Comparison of ENCODE assay signal across 8 cellular contexts in genomic region chr19:13212759-13213330, GRCh38.
DNase-seq lines count a peak whose midpoint lies in the region; ATAC-seq and TF ChIP-seq lines count a peak whose summit lies in the region.

No MANE protein-coding gene starts in this region.

- intact Hi-C loops in activated naive CD4-positive, alpha-beta T cell treated with anti-CD3 and anti-CD28 coated beads for 36 hours (cut with micrococcal nuclease): loop anchor here (1.0 to 2.0 kb wide), 2 partner anchors 22 to 49 kb away; no protein-coding TSS in a partner anchor
- intact Hi-C loops in right cardiac atrium (cut with DNase I): no loop called here

- peak in 1 of 2 donors; percentile 23 for ATAC-seq in right cardiac atrium
- no peak for ATAC-seq in HG03097 (IDR thresholded peaks at IDR 0.05; ENCODE audit: low FRiP score, unreplicated experiment)
- ATAC-seq in HG02798 (IDR thresholded peaks at IDR 0.05; ENCODE audit: poor library complexity, unreplicated experiment): no peak

- H3K9me3 Mint-ChIP-seq in activated naive CD4-positive, alpha-beta T cell treated with anti-CD3 and anti-CD28 coated beads for 36 hours: no peaks in the 10 kb centered on the region

- H3K27ac ChIP-seq in C4-2B: no peak overlapping the region
- no peak overlapping the region for H3K27ac ChIP-seq in right cardiac atrium (ENCODE audit: low read length)

- no peaks in the 10 kb centered on the region for H3K9me3 ChIP-seq in right cardiac atrium (ENCODE audit: control insufficient read depth, low read length)

- no peak overlapping the region for H3K4me3 Mint-ChIP-seq in activated naive CD4-positive, alpha-beta T cell treated with anti-CD3 and anti-CD28 coated beads for 36 hours

- H3K4me3 ChIP-seq in right cardiac atrium (ENCODE audit: low read length): no peak overlapping the region

- CTCF ChIA-PET in activated naive CD4-positive, alpha-beta T cell treated with anti-CD3 and anti-CD28 coated beads for 36 hours (lab: Charles Lee): interaction anchor here (0.9 to 2.0 kb wide), 6 partner anchors 10 to 58 kb away, joined by 3 to 9 read pairs (median 3); no protein-coding TSS in a partner anchor

- H3K36me3 Mint-ChIP-seq in activated naive CD4-positive, alpha-beta T cell treated with anti-CD3 and anti-CD28 coated beads for 36 hours (ENCODE audit: low read depth): no peaks in the 10 kb centered on the region

- peak; percentile 86 for TF ChIP-seq CTCF in C4-2B (conservative IDR thresholded peaks at IDR 0.05)

- peaks cover 33% of the 10 kb centered on the region for H3K4me1 Mint-ChIP-seq in activated naive CD4-positive, alpha-beta T cell treated with anti-CD3 and anti-CD28 coated beads for 36 hours (ENCODE audit: low read depth)

- DNase-seq in HK-2 (ENCODE audit: unreplicated experiment) (peak; percentile 45), SKM-1 (lab: John Stamatoyannopoulos, UW; ENCODE audit: unreplicated experiment) (peak; percentile 18), right cardiac atrium (peak; percentile 59 to 73 (median 73))
- peak; percentile 89 for DNase-seq in activated naive CD4-positive, alpha-beta T cell treated with anti-CD3 and anti-CD28 coated beads for 36 hours
- peak; percentile 64 to 67 for DNase-seq in stimulated activated CD4-positive, alpha-beta T cell treated with anti-CD3 and anti-CD28 coated beads, Interleukin-15, amount 100 ng/mL, for 48 hours (ENCODE audit: low read depth in 2 of 2)

- no peaks in the 10 kb centered on the region for H3K4me1 ChIP-seq in right cardiac atrium (ENCODE audit: control insufficient read depth, insufficient read depth, low read length)

- 62% methylated on average over 7 of the region's 7 CpGs for WGBS in right cardiac atrium

- no peaks in the 10 kb centered on the region for H3K27me3 Mint-ChIP-seq in activated naive CD4-positive, alpha-beta T cell treated with anti-CD3 and anti-CD28 coated beads for 36 hours (ENCODE audit: low read depth)

- no peak overlapping the region for H3K27ac Mint-ChIP-seq in activated naive CD4-positive, alpha-beta T cell treated with anti-CD3 and anti-CD28 coated beads for 36 hours

- no peaks in the 10 kb centered on the region for H3K27me3 ChIP-seq in right cardiac atrium (ENCODE audit: control insufficient read depth, insufficient read depth)

Comparison
In these comparisons a context has a peak if more than half of its experiments do, and no peak if none do; other contexts are left out.
1. DNase-seq: peak in every context shown above with its lines; median percentile 89 in activated naive CD4-positive, alpha-beta T cell treated with anti-CD3 and anti-CD28 coated beads for 36 hours; 73 in right cardiac atrium; 66 in stimulated activated CD4-positive, alpha-beta T cell treated with anti-CD3 and anti-CD28 coated beads, Interleukin-15, amount 100 ng/mL, for 48 hours; 45 in HK-2; 18 in SKM-1.